In the genomic region with DNA sequence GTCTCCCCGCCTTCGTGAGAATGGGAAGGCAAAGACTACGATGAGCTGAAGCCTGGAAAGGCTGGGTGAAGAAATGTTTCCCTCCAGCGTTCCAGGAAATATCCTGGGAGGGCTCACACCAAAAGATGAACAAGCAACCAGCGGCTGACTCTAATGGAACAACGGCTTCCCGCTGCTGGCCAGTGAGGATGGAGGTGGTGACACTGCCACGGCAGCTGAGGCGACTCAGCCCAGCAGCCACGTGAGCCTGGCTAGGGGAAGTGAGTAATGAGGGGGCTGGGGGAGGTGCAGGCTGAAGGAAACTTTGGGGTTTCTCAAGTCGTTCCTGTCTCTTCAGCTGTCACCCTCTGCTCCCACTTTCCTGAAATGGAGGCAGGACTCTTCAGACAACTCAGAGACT, we compare ENCODE assay signal across 8 cellular contexts.
DNase-seq lines count a peak whose midpoint lies in the region; ATAC-seq and TF ChIP-seq lines count a peak whose summit lies in the region.

No MANE protein-coding gene starts in this region.

- H3K27me3 ChIP-seq in GM06990 (replicated peaks; ENCODE audit: control insufficient read depth, insufficient read depth, low read length) (no peaks in the 10 kb centered on the region), gastroesophageal sphincter (no peaks in the 10 kb centered on the region)

- peaks cover 36% of the 10 kb centered on the region for H3K4me1 Mint-ChIP-seq in T-helper 2 cell treated with Interferon-gamma antibody and Interleukin-4, amounts not matched to agents 5 μg/mL and 100 μg/mL, for 36 hours (ENCODE audit: low read depth)

- peak overlapping the region in 1 of 4 donors; percentile 52 for H3K27ac ChIP-seq in gastroesophageal sphincter

- H3K27ac Mint-ChIP-seq in T-helper 2 cell treated with Interferon-gamma antibody and Interleukin-4, amounts not matched to agents 5 μg/mL and 100 μg/mL, for 36 hours = peak overlapping the region; percentile 47

- no peak overlapping the region for H3K4me3 ChIP-seq in GM06990 (replicated peaks; ENCODE audit: low read depth, low read length)
- H3K4me3 ChIP-seq in gastroesophageal sphincter = no peak overlapping the region

- no peaks in the 10 kb centered on the region for H3K9me3 Mint-ChIP-seq in T-helper 2 cell treated with Interferon-gamma antibody and Interleukin-4, amounts not matched to agents 5 μg/mL and 100 μg/mL, for 36 hours

- TF ChIP-seq POLR2A in gastroesophageal sphincter (IDR thresholded peaks at IDR 0.05) = no peak

- TF ChIP-seq CTCF in GM06990 (IDR thresholded peaks at IDR 0.05; ENCODE audit: insufficient read depth, low read length, poor library complexity, severe bottlenecking) (no peak), gastroesophageal sphincter (IDR thresholded peaks at IDR 0.05) (no peak)

- no peak for TF ChIP-seq EP300 in gastroesophageal sphincter (IDR thresholded peaks at IDR 0.05)

- H3K27me3 Mint-ChIP-seq in T-helper 2 cell treated with Interferon-gamma antibody and Interleukin-4, amounts not matched to agents 5 μg/mL and 100 μg/mL, for 36 hours (ENCODE audit: low read depth) = no peaks in the 10 kb centered on the region

- DNase-seq in GM06990 (ENCODE audit: extremely low read depth, insufficient read length) = peak; percentile 44
- DNase-seq in T-helper 2 cell treated with Interferon-gamma antibody and Interleukin-4, amounts not matched to agents 5 μg/mL and 100 μg/mL, for 36 hours (ENCODE audit: low spot score) = peak; percentile 54
- peak; percentile 13 for DNase-seq in stimulated activated CD4-positive, alpha-beta T cell treated with anti-CD3 and anti-CD28 coated beads, Interleukin-2, amount 100 ng/mL, for 4 hours (ENCODE audit: low read depth)
- DNase-seq in NCI-H2081 treated with DMSO at 0.1 percent for 48 hours (lab: John Stamatoyannopoulos, UW) = no peak
- no peak for DNase-seq in NCI-H1694 treated with DMSO at 0.1 percent for 48 hours (lab: John Stamatoyannopoulos, UW)
- DNase-seq in NCI-H69 (lab: John Stamatoyannopoulos, UW) = no peak

- 53 to 67% methylated on average over 1 to 3 of the region's 11 CpGs for WGBS in gastroesophageal sphincter (ENCODE audit: low coverage in 1 of 2), 2 donors

- peaks cover 3% of the 10 kb centered on the region for H3K36me3 Mint-ChIP-seq in T-helper 2 cell treated with Interferon-gamma antibody and Interleukin-4, amounts not matched to agents 5 μg/mL and 100 μg/mL, for 36 hours (ENCODE audit: low read depth)

- peaks cover 0 to 19% (median 6%) of the 10 kb centered on the region in 3 donors for H3K4me1 ChIP-seq in gastroesophageal sphincter

- ATAC-seq in HG02678 (IDR thresholded peaks at IDR 0.05; ENCODE audit: unreplicated experiment) = peak; percentile 59
- ATAC-seq in gastroesophageal sphincter = peak; percentile 90

- H3K36me3 ChIP-seq in GM06990 (ENCODE audit: control insufficient read depth, insufficient read depth, low read length) (no peaks in the 10 kb centered on the region; the same call in 1 of the 2 replicates), gastroesophageal sphincter (peaks cover 0 to 4% of the 10 kb centered on the region in 2 donors)

- H3K4me3 Mint-ChIP-seq in T-helper 2 cell treated with Interferon-gamma antibody and Interleukin-4, amounts not matched to agents 5 μg/mL and 100 μg/mL, for 36 hours = no peak overlapping the region

- H3K9me3 ChIP-seq in gastroesophageal sphincter = no peaks in the 10 kb centered on the region

Comparison
In these comparisons a context has a peak if more than half of its experiments do, and no peak if none do; other contexts are left out.
1. DNase-seq: peak in GM06990 (single experiment), T-helper 2 cell treated with Interferon-gamma antibody and Interleukin-4, amounts not matched to agents 5 μg/mL and 100 μg/mL, for 36 hours (single experiment) and stimulated activated CD4-positive, alpha-beta T cell treated with anti-CD3 and anti-CD28 coated beads, Interleukin-2, amount 100 ng/mL, for 4 hours (single experiment); none in NCI-H2081 treated with DMSO at 0.1 percent for 48 hours (single experiment), NCI-H1694 treated with DMSO at 0.1 percent for 48 hours (single experiment) and NCI-H69 (single experiment).